8 cellular contexts compared by ENCODE assay signal in genomic region chr3:50617096-50617791, GRCh38. TPM values are rescaled to one million over a fixed set of nuclear protein-coding genes. Genes with fewer than 3 reads are reported as not detected.
DNase-seq lines count a peak whose midpoint lies in the region; ATAC-seq and TF ChIP-seq lines count a peak whose summit lies in the region.

Gene MAPKAPK3, plus strand, starts transcription at chr3:50617151. Its CDS starts 415 bp downstream, at chr3:50617566.

- H3K27me3 Mint-ChIP-seq in H9 (ENCODE audit: low read depth), result peaks cover 26% of the 10 kb centered on the region

- H3K27ac ChIP-seq in H9 (ENCODE audit: insufficient read length, low read depth, low read length) (no peak within 1 kb of the TSS), sigmoid colon (peak within 1 kb of the TSS; percentile 84 to 91 (median 89))

- no peak within 1 kb of the TSS for H2AFZ ChIP-seq in H9 (ENCODE audit: low read length)

- no peak within 1 kb of the TSS for H4K5ac ChIP-seq in H9 (ENCODE audit: insufficient read length, low read depth, low read length)

- H3K27me3 ChIP-seq in H9 (ENCODE audit: insufficient read depth, low read length), result peaks cover 3% of the 10 kb centered on the region; the same call in 1 of the 2 replicates
- H3K27me3 ChIP-seq in sigmoid colon, result no peaks in the 10 kb centered on the region

- H3K36me3 ChIP-seq in sigmoid colon, result peaks cover 0 to 2% (median 0%) of the 10 kb centered on the region in 4 donors

- no peaks in the 10 kb centered on the region for H4K20me1 ChIP-seq in H9 (ENCODE audit: control insufficient read depth, insufficient read depth, insufficient read length)

- WGBS in H9 (ENCODE audit: extremely low coverage, insufficient read length, low lambda C conversion rate), result no CpG with 5 or more reads among the region's 58 CpGs
- 1% methylated on average over 58 of the region's 58 CpGs for WGBS in sigmoid colon, 2 donors

- H3K9me3 ChIP-seq in H9 (ENCODE audit: control insufficient read depth, low read depth, low read length) (no peaks in the 10 kb centered on the region), sigmoid colon (no peaks in the 10 kb centered on the region)

- H2BK120ac ChIP-seq in H9 (ENCODE audit: low read depth, low read length, poor library complexity, severe bottlenecking), result no peak within 1 kb of the TSS

- H3K14ac ChIP-seq in H9 (ENCODE audit: insufficient read depth, low read length), result peak within 1 kb of the TSS; percentile 66

- TF ChIP-seq POLR2A in sigmoid colon (IDR thresholded peaks at IDR 0.05), result no peak

- ATAC-seq in activated naive CD4-positive, alpha-beta T cell treated with anti-CD3 and anti-CD28 coated beads, Interleukin-2, amount 50 U/mL, for 72 hours, result peak; percentile 0
- peak; percentile 23 for ATAC-seq in left ventricle myocardium superior

- peaks cover 20% of the 10 kb centered on the region for H3K23me2 ChIP-seq in H9 (ENCODE audit: insufficient read length, low read depth, low read length, poor library complexity, severe bottlenecking)

- no peak within 1 kb of the TSS for H2BK12ac ChIP-seq in H9 (ENCODE audit: insufficient read length, low read depth, low read length)

- no peak within 1 kb of the TSS for H4K8ac ChIP-seq in H9 (replicated peaks; ENCODE audit: insufficient read length, low read depth, low read length)

- DNase-seq in NCI-H1417 (lab: John Stamatoyannopoulos, UW) (peak in 2 of 3 experiments; percentile 23 to 47), NCI-H1417 treated with DMSO at 0.1 percent for 48 hours (lab: John Stamatoyannopoulos, UW) (no peak), H9 (no peak), MV-4-11 (lab: John Stamatoyannopoulos, UW) (peak; percentile 49), left ventricle myocardium superior (peak; percentile 79), sigmoid colon (peak; percentile 82), kidney glomerular epithelial cell (lab: John Stamatoyannopoulos, UW) (no peak)
- DNase-seq in activated naive CD4-positive, alpha-beta T cell treated with anti-CD3 and anti-CD28 coated beads, Interleukin-2, amount 50 U/mL, for 72 hours (ENCODE audit: low spot score in 2 of 2), result peak in 1 of 2 donors; percentile 68

- no peaks in the 10 kb centered on the region for H3K9me3 Mint-ChIP-seq in H9
- H3K9me3 Mint-ChIP-seq in activated naive CD4-positive, alpha-beta T cell treated with anti-CD3 and anti-CD28 coated beads, Interleukin-2, amount 50 U/mL, for 72 hours, result no peaks in the 10 kb centered on the region

- no peak within 1 kb of the TSS for H2BK15ac ChIP-seq in H9 (ENCODE audit: low read depth, low read length)

- peak within 1 kb of the TSS; percentile 81 to 88 for H3K4me3 Mint-ChIP-seq in H9

- no peaks in the 10 kb centered on the region for H3K79me2 ChIP-seq in H9 (ENCODE audit: insufficient read depth, low read length)

- H3K4me2 ChIP-seq in H9 (ENCODE audit: insufficient read depth, insufficient read length, low read length), result peak within 1 kb of the TSS; percentile 90

- H3K23ac ChIP-seq in H9 (ENCODE audit: insufficient read length, low read depth, low read length), result no peak within 1 kb of the TSS

- H3K79me1 ChIP-seq in H9 (ENCODE audit: insufficient read depth, low read depth, low read length, poor library complexity, severe bottlenecking), result no peaks in the 10 kb centered on the region

- no peak within 1 kb of the TSS for H3K4ac ChIP-seq in H9 (ENCODE audit: low read depth, low read length)

- TF ChIP-seq EP300 in sigmoid colon (IDR thresholded peaks at IDR 0.05), result no peak

- H2AK5ac ChIP-seq in H9 (ENCODE audit: insufficient read length, low read length), result no peak within 1 kb of the TSS

- no peak within 1 kb of the TSS for H3K56ac ChIP-seq in H9 (ENCODE audit: insufficient read length, low read depth, low read length)

- H3K4me1 ChIP-seq in H9 (ENCODE audit: insufficient read depth, low read length), result 0 out of 2 replicates have a peak, but pooled peaks cover 3% of the 10 kb centered on the region
- H3K4me1 ChIP-seq in sigmoid colon, result peaks cover 0 to 41% (median 22%) of the 10 kb centered on the region in 4 donors

- intact Hi-C loops in left ventricle myocardium superior (cut with micrococcal nuclease) (no loop called here), sigmoid colon (cut with DNase I) (loop anchor here (2.0 to 10.0 kb wide), 6 partner anchors 58 to 885 kb away; partner anchors contain the start of genes DCAF1, DOCK3 and MANF)

- H3K4me1 Mint-ChIP-seq in H9, result peaks cover 19 to 20% of the 10 kb centered on the region in 2 experiments

- peak within 1 kb of the TSS; percentile 42 for H3K9ac ChIP-seq in H9 (ENCODE audit: extremely low read depth, insufficient read length, low read length)

- peak within 1 kb of the TSS; percentile 63 for H3K18ac ChIP-seq in H9 (ENCODE audit: insufficient read length, low read depth, low read length)

- H2BK20ac ChIP-seq in H9 (ENCODE audit: low read depth, low read length, poor library complexity, severe bottlenecking), result no peak within 1 kb of the TSS

- H3K36me3 Mint-ChIP-seq in H9 (ENCODE audit: insufficient read depth in 1 of 3, low read depth in 3 of 3), result peaks cover 0 to 14% (median 7%) of the 10 kb centered on the region in 3 experiments; a peak in 4 of 7 replicates
- H3K36me3 Mint-ChIP-seq in activated naive CD4-positive, alpha-beta T cell treated with anti-CD3 and anti-CD28 coated beads, Interleukin-2, amount 50 U/mL, for 72 hours, result peaks cover 32 to 59% of the 10 kb centered on the region in 2 donors

- TF ChIP-seq CTCF in H9 (conservative IDR thresholded peaks at IDR 0.05) (0 out of 3 replicates have a peak, but pooled peaks have one; percentile 19), sigmoid colon (IDR thresholded peaks at IDR 0.05) (no peak)

- no peak within 1 kb of the TSS for H4K91ac ChIP-seq in H9 (ENCODE audit: insufficient read length, low read depth, low read length)

- H3T11ph ChIP-seq in H9 (ENCODE audit: low read length), result no peak within 1 kb of the TSS

- H3K4me3 ChIP-seq in sigmoid colon, result peak within 1 kb of the TSS; percentile 88 to 97 (median 92)

- H3K27ac Mint-ChIP-seq in H9, result peak within 1 kb of the TSS in 2 of 3 experiments; percentile 40 to 82; a peak in 3 of 7 replicates
- peak within 1 kb of the TSS; percentile 83 to 91 for H3K27ac Mint-ChIP-seq in activated naive CD4-positive, alpha-beta T cell treated with anti-CD3 and anti-CD28 coated beads, Interleukin-2, amount 50 U/mL, for 72 hours

- H2BK5ac ChIP-seq in H9 (ENCODE audit: insufficient read length, low read length), result no peak within 1 kb of the TSS

RNA-seq across cellular contexts. Expression of gene MAPKAPK3, which starts in this region (rescaled TPM):
- 57.0 and 57.9 TPM in 2 replicates for total RNA-seq in H9 (2021)
- total RNA-seq in activated naive CD4-positive, alpha-beta T cell treated with anti-CD3 and anti-CD28 coated beads, Interleukin-2, amount 50 U/mL, for 72 hours, result 100 to 1,000 TPM in 1 of 2 donors, 10 to 100 TPM in 1; 94.3 to 153 TPM
- 473 TPM for total RNA-seq in left ventricle myocardium superior
- total RNA-seq in sigmoid colon, result 10 to 100 TPM; 15.2 to 22.2 (median 19.1) TPM
- polyA plus RNA-seq in sigmoid colon, result 10 to 100 TPM; 19.8 to 32.8 (median 30.3) TPM

Comparison
In these comparisons a context has a peak if more than half of its experiments do, and no peak if none do; other contexts are left out.
1. DNase-seq: peak in NCI-H1417 (2 of 3), MV-4-11 (single experiment), left ventricle myocardium superior (single experiment) and sigmoid colon (single experiment); none in NCI-H1417 treated with DMSO at 0.1 percent for 48 hours (single experiment), H9 (single experiment) and kidney glomerular epithelial cell (single experiment).